In genomic region chr3:14791343-14791945, GRCh38 we compare ENCODE assay signal across 7 cellular contexts. TPM values are rescaled to one million over a fixed set of nuclear protein-coding genes. Genes with fewer than 3 reads are reported as not detected.
DNase-seq lines count a peak whose midpoint lies in the region; ATAC-seq and TF ChIP-seq lines count a peak whose summit lies in the region.

No MANE protein-coding gene starts in this region.

- TF ChIP-seq CTCF in GM12875 (IDR thresholded peaks at IDR 0.05; ENCODE audit: borderline replicate concordance, insufficient read depth, low read depth, low read length) = peak; percentile 74
- peak; percentile 90 for TF ChIP-seq CTCF in endodermal cell (conservative IDR thresholded peaks at IDR 0.05)

- H3K9me3 ChIP-seq in endodermal cell (ENCODE audit: control insufficient read depth, low read length) = no peaks in the 10 kb centered on the region

- no peaks in the 10 kb centered on the region for H3K36me3 ChIP-seq in endodermal cell (ENCODE audit: control insufficient read depth, insufficient read depth, low read length)

- H3K27ac ChIP-seq in endodermal cell (ENCODE audit: low read depth, low read length) = no peak overlapping the region

- no peak for ATAC-seq in HG02970 (IDR thresholded peaks at IDR 0.05; ENCODE audit: low FRiP score, unreplicated experiment)

- WGBS in endodermal cell (ENCODE audit: insufficient coverage in 1 of 2, insufficient read length in 1 of 2), 2 experiments = 39 to 42% methylated on average over 12 to 15 of the region's 15 CpGs

- H3K27me3 Mint-ChIP-seq in activated CD4-positive, alpha-beta T cell treated with anti-CD3 and anti-CD28 coated beads, Interleukin-2, amount 10 ng/mL, durations not matched to agents 24 days and 14 days = peaks cover 21% of the 10 kb centered on the region
- peaks cover 4% of the 10 kb centered on the region for H3K27me3 Mint-ChIP-seq in endodermal cell (ENCODE audit: insufficient read depth)

- DNase-seq in NCI-H1092 treated with DMSO at 0.1 percent for 48 hours (lab: John Stamatoyannopoulos, UW) (peak; percentile 24), endodermal cell (peak; percentile 95), myocyte (ENCODE audit: low read depth) (peak; percentile 30), ureter (ENCODE audit: low spot score) (peak; percentile 65)
- peak; percentile 87 for DNase-seq in activated CD4-positive, alpha-beta T cell treated with anti-CD3 and anti-CD28 coated beads, Interleukin-2, amount 10 ng/mL, durations not matched to agents 24 days and 14 days

- no peak overlapping the region for H3K9ac ChIP-seq in endodermal cell (ENCODE audit: extremely low read depth, low read length, poor library complexity, severe bottlenecking)

- H3K36me3 Mint-ChIP-seq in activated CD4-positive, alpha-beta T cell treated with anti-CD3 and anti-CD28 coated beads, Interleukin-2, amount 10 ng/mL, durations not matched to agents 24 days and 14 days (ENCODE audit: low read depth) = no peaks in the 10 kb centered on the region
- no peaks in the 10 kb centered on the region for H3K36me3 Mint-ChIP-seq in endodermal cell (ENCODE audit: low read depth)

- no peaks in the 10 kb centered on the region for H3K4me1 ChIP-seq in endodermal cell (ENCODE audit: control insufficient read depth, insufficient read depth, low read length)

- intact Hi-C loops in activated CD4-positive, alpha-beta T cell treated with anti-CD3 and anti-CD28 coated beads, Interleukin-2, amount 10 ng/mL, durations not matched to agents 24 days and 14 days (cut with micrococcal nuclease) = loop anchor here (1.0 kb wide), 1 partner anchor 130 kb away; no protein-coding TSS in a partner anchor

- H3K4me3 ChIP-seq in GM12875 (ENCODE audit: low read depth, low read length) (no peak overlapping the region), endodermal cell (ENCODE audit: low read length) (no peak overlapping the region)

- no peak overlapping the region for H3K4me3 Mint-ChIP-seq in activated CD4-positive, alpha-beta T cell treated with anti-CD3 and anti-CD28 coated beads, Interleukin-2, amount 10 ng/mL, durations not matched to agents 24 days and 14 days
- no peak overlapping the region for H3K4me3 Mint-ChIP-seq in endodermal cell

- no peaks in the 10 kb centered on the region for H3K9me3 Mint-ChIP-seq in activated CD4-positive, alpha-beta T cell treated with anti-CD3 and anti-CD28 coated beads, Interleukin-2, amount 10 ng/mL, durations not matched to agents 24 days and 14 days
- no peaks in the 10 kb centered on the region for H3K9me3 Mint-ChIP-seq in endodermal cell

- H3K27ac Mint-ChIP-seq in activated CD4-positive, alpha-beta T cell treated with anti-CD3 and anti-CD28 coated beads, Interleukin-2, amount 10 ng/mL, durations not matched to agents 24 days and 14 days = no peak overlapping the region
- no peak overlapping the region for H3K27ac Mint-ChIP-seq in endodermal cell

- H3K27me3 ChIP-seq in endodermal cell (ENCODE audit: control insufficient read depth, insufficient read depth, low read length, poor library complexity, severe bottlenecking) = no peaks in the 10 kb centered on the region

- no peaks in the 10 kb centered on the region for H3K4me1 Mint-ChIP-seq in activated CD4-positive, alpha-beta T cell treated with anti-CD3 and anti-CD28 coated beads, Interleukin-2, amount 10 ng/mL, durations not matched to agents 24 days and 14 days
- H3K4me1 Mint-ChIP-seq in endodermal cell = peaks cover 2% of the 10 kb centered on the region

RNA-seq across cellular contexts. Expression of gene FGD5, which starts 27.3 kb away (rescaled TPM):
- 0.14 TPM in 1 of 2 replicates, not detected in the other for total RNA-seq in activated CD4-positive, alpha-beta T cell treated with anti-CD3 and anti-CD28 coated beads, Interleukin-2, amount 10 ng/mL, durations not matched to agents 24 days and 14 days
- total RNA-seq in endodermal cell = 10 to 100 TPM; 15.3 to 17.0 TPM
- 3.0 TPM for polyA plus RNA-seq in endodermal cell (2013, experiment 1 of 2)
- polyA plus RNA-seq in endodermal cell (2013, experiment 2 of 2) = 2.2 TPM
- not detected in 2 replicates for total RNA-seq in myocyte
- polyA plus RNA-seq in myocyte (2012) = 0.11 TPM
- 23.2 TPM for total RNA-seq in ureter

Comparison
In these comparisons a context has a peak if more than half of its experiments do, and no peak if none do; other contexts are left out.
1. DNase-seq: peak in every context shown above with its lines; median percentile 95 in endodermal cell; 87 in activated CD4-positive, alpha-beta T cell treated with anti-CD3 and anti-CD28 coated beads, Interleukin-2, amount 10 ng/mL, durations not matched to agents 24 days and 14 days; 65 in ureter; 30 in myocyte; 24 in NCI-H1092 treated with DMSO at 0.1 percent for 48 hours.
2. RNA of gene FGD5, which starts 27.3 kb away (total RNA-seq): 23.2 TPM in ureter (single experiment) and 15.3 to 17.0 TPM in endodermal cell; 0.14 TPM in activated CD4-positive, alpha-beta T cell treated with anti-CD3 and anti-CD28 coated beads, Interleukin-2, amount 10 ng/mL, durations not matched to agents 24 days and 14 days and not detected in myocyte; every median in the first group is over 10 times any median in the second.